ENCODE assay signal across 2 cellular contexts in the genomic region with DNA sequence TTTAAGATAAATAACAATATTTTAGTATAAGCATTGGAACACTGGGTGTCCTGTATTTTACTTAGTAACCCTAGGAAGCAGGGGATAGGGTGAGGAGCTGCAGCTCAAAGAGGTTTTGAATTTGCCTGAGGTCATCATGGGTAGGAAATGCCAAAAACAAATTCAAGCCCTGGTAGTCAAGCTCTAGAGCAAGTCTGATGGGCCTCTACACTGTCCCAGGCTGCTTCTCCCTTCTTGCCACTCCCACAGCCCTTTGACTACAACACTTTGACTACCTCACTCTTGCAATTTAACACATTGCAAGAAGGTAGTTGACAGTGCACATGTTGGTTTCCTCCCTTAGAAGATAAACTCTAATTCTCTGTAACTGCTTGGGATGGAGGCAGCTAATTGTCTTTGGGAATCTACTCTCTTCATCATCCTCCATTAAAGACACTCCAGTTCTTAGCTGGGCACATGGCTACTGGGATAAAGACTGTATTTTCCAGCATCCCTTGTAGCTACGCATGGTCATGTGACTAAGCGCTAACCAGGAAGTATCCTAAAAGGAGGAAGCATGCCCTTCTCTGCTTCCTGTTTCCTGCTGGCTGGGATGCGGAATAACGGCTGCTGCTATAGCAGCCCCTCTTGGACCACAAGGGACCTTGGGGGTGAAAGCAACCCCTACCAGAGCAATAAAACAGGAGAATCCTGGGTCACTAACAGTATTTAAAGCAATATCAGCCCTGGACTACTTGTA.
TF ChIP-seq lines count a peak whose summit lies in the region.

No MANE protein-coding gene starts in this region.

TF ChIP-seq in A549, 52 proteins besides CTCF, POLR2A, EP300 and RAD21:
- TF ChIP-seq, protein P1, sequence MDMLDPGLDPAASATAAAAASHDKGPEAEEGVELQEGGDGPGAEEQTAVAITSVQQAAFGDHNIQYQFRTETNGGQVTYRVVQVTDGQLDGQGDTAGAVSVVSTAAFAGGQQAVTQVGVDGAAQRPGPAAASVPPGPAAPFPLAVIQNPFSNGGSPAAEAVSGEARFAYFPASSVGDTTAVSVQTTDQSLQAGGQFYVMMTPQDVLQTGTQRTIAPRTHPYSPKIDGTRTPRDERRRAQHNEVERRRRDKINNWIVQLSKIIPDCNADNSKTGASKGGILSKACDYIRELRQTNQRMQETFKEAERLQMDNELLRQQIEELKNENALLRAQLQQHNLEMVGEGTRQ (IDR thresholded peaks at IDR 0.05), result peak; percentile 56
- TF ChIP-seq TP53 (CRISPR knock-in tag; IDR thresholded peaks at IDR 0.05), result no peak
- TF ChIP-seq POLR2AphosphoS2 (conservative IDR thresholded peaks at IDR 0.05; ENCODE audit: low read length), result no peak
- TF ChIP-seq CBX8 (IDR thresholded peaks at IDR 0.05), result no peak

TF ChIP-seq in endothelial cell of umbilical vein, 7 proteins besides CTCF, POLR2A, EP300 and RAD21:
- no peak for TF ChIP-seq MYC (IDR thresholded peaks at IDR 0.05; ENCODE audit: low read depth, low read length)
- TF ChIP-seq POLR2AphosphoS5 (IDR thresholded peaks at IDR 0.05; ENCODE audit: insufficient read depth, low read depth, low read length), result no peak
- no peak for TF ChIP-seq FOS (IDR thresholded peaks at IDR 0.05; ENCODE audit: borderline replicate concordance, insufficient read depth, low read length)
- TF ChIP-seq EZH2 (IDR thresholded peaks at IDR 0.05; ENCODE audit: borderline replicate concordance, low read depth, low read length, severe bottlenecking), result no peak
- TF ChIP-seq JUN (IDR thresholded peaks at IDR 0.05; ENCODE audit: borderline replicate concordance, insufficient read depth, insufficient read length, low read depth), result no peak
- TF ChIP-seq, protein P2, sequence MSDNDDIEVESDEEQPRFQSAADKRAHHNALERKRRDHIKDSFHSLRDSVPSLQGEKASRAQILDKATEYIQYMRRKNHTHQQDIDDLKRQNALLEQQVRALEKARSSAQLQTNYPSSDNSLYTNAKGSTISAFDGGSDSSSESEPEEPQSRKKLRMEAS (IDR thresholded peaks at IDR 0.05; ENCODE audit: insufficient read depth, insufficient read length), result no peak
- no peak for TF ChIP-seq GATA2 (IDR thresholded peaks at IDR 0.05; ENCODE audit: insufficient read depth, insufficient read length, low read depth, low read length)
